Comparison of ENCODE assay signal across 2 cellular contexts in genomic region chr1:30117685-30118084, GRCh38.
TF ChIP-seq lines count a peak whose summit lies in the region.

No MANE protein-coding gene starts in this region.

TF ChIP-seq in IMR-90, 13 proteins besides CTCF, POLR2A, EP300 and RAD21:
- TF ChIP-seq USF2 (IDR thresholded peaks at IDR 0.05; ENCODE audit: low read depth, low read length) (peak; percentile 82), FOS (IDR thresholded peaks at IDR 0.05; ENCODE audit: low read depth, low read length) (no peak)

TF ChIP-seq in K562, 482 proteins besides CTCF, POLR2A, EP300 and RAD21:
- TF ChIP-seq ZNF263 (CRISPR knock-in tag; IDR thresholded peaks at IDR 0.05; ENCODE audit: borderline replicate concordance): no peak
- no peak for TF ChIP-seq HSF4 (CRISPR knock-in tag; IDR thresholded peaks at IDR 0.05; ENCODE audit: borderline replicate concordance)
- no peak for TF ChIP-seq BDP1 (IDR thresholded peaks at IDR 0.05; ENCODE audit: insufficient read depth, insufficient read length)
- no peak for TF ChIP-seq CHD4 (IDR thresholded peaks at IDR 0.05; ENCODE audit: insufficient read depth, insufficient replicate concordance, low read depth, low read length, poor library complexity, severe bottlenecking)
- TF ChIP-seq JUNB (CRISPR knock-in tag; conservative IDR thresholded peaks at IDR 0.05): no peak
- no peak for TF ChIP-seq SRSF7 (optimal IDR thresholded peaks at IDR 0.05; ENCODE audit: low read depth, low read length)
- TF ChIP-seq FOXA3 (CRISPR knock-in tag; conservative IDR thresholded peaks at IDR 0.05 in 1 of 2, IDR thresholded peaks at IDR 0.05 in 1 of 2): no peak
- no peak for TF ChIP-seq CBFB (CRISPR knock-in tag; IDR thresholded peaks at IDR 0.05)
- no peak for TF ChIP-seq HEY1 (CRISPR knock-in tag; IDR thresholded peaks at IDR 0.05; ENCODE audit: borderline replicate concordance)
- no peak for TF ChIP-seq NCOA4 (IDR thresholded peaks at IDR 0.05; ENCODE audit: partially characterized antibody)
- TF ChIP-seq RBM25 (IDR thresholded peaks at IDR 0.05; ENCODE audit: low read depth, low read length, severe bottlenecking): peak; percentile 78
- TF ChIP-seq SMARCC2 (IDR thresholded peaks at IDR 0.05; ENCODE audit: low read depth): no peak
- no peak for TF ChIP-seq ZBTB9 (CRISPR knock-in tag; IDR thresholded peaks at IDR 0.05)
- TF ChIP-seq ELF4 (CRISPR knock-in tag; IDR thresholded peaks at IDR 0.05): no peak
- TF ChIP-seq EZH2 (IDR thresholded peaks at IDR 0.05; ENCODE audit: borderline replicate concordance, low read depth, low read length): no peak
- TF ChIP-seq MGA (IDR thresholded peaks at IDR 0.05): peak; percentile 55
- TF ChIP-seq CBFA2T2 (conservative IDR thresholded peaks at IDR 0.05): peak; percentile 25; the same call in 1 of the 2 replicates
- no peak for TF ChIP-seq KAT8 (IDR thresholded peaks at IDR 0.05; ENCODE audit: low read depth)
- TF ChIP-seq ARID3A (IDR thresholded peaks at IDR 0.05; ENCODE audit: borderline replicate concordance, low read depth, low read length): no peak
- TF ChIP-seq CBX8 (IDR thresholded peaks at IDR 0.05; ENCODE audit: borderline replicate concordance, extremely low read depth, low read depth, low read length, poor library complexity, severe bottlenecking): no peak
- peak; percentile 96 for TF ChIP-seq USF2 (CRISPR knock-in tag; IDR thresholded peaks at IDR 0.05)
- peak; percentile 95 for TF ChIP-seq USF1 (CRISPR knock-in tag; IDR thresholded peaks at IDR 0.05)
- TF ChIP-seq ZNF699 (CRISPR knock-in tag; IDR thresholded peaks at IDR 0.05; ENCODE audit: insufficient replicate concordance): no peak
- TF ChIP-seq NFYB (IDR thresholded peaks at IDR 0.05; ENCODE audit: extremely low read depth, insufficient read length): peak; percentile 86
- TF ChIP-seq OTX1 (CRISPR knock-in tag; IDR thresholded peaks at IDR 0.05): no peak
- peak; percentile 72 for TF ChIP-seq FOS (IDR thresholded peaks at IDR 0.05; ENCODE audit: extremely low read depth, insufficient read length)
- TF ChIP-seq POLR2AphosphoS5 (IDR thresholded peaks at IDR 0.05; ENCODE audit: control insufficient read depth, insufficient read depth, low read depth, low read length): no peak
- TF ChIP-seq CREB3L1 (IDR thresholded peaks at IDR 0.05; ENCODE audit: borderline replicate concordance, low read depth): no peak
- no peak for TF ChIP-seq NCOA1 (IDR thresholded peaks at IDR 0.05; ENCODE audit: low read depth)
- no peak for TF ChIP-seq IRF9 (tag; IDR thresholded peaks at IDR 0.05)
- peak; percentile 92 for TF ChIP-seq RAD51 (IDR thresholded peaks at IDR 0.05; ENCODE audit: borderline replicate concordance, low read depth)
- TF ChIP-seq L3MBTL2 (IDR thresholded peaks at IDR 0.05): peak; percentile 25; the same call in 1 of the 2 replicates
- peak; percentile 37 for TF ChIP-seq ASH1L (IDR thresholded peaks at IDR 0.05; ENCODE audit: borderline replicate concordance, low read depth, partially characterized antibody)
- TF ChIP-seq HNRNPK (IDR thresholded peaks at IDR 0.05; ENCODE audit: low read depth, low read length, poor library complexity, severe bottlenecking): no peak
TF ChIP-seq in K562: peak in this region for 10.
